ENCODE assay signal across 8 cellular contexts in the genomic region with DNA sequence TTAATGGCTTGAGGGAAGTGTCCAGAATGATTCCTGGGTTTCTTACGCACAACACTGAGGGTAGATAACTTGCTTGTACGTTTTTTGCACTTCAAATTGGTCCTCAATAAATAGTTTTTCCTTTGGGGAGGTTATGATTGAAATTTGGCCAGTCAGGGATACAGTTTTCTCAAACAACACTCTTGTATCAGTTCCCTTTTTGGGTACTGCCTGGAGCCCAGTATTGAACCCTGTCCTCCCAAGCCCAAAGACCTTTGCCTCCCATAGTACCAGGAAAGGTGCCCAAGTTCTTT. TPM values are rescaled to one million over a fixed set of nuclear protein-coding genes. Genes with fewer than 3 reads are reported as not detected.
DNase-seq lines count a peak whose midpoint lies in the region; ATAC-seq and TF ChIP-seq lines count a peak whose summit lies in the region.

No MANE protein-coding gene starts in this region.

- intact Hi-C loops in CD8-positive, alpha-beta T cell (cut with DNase I, micrococcal nuclease): loop anchor here (1.0 to 2.0 kb wide), 6 partner anchors 40 to 212 kb away; partner anchors contain the start of genes MED18 (in 2 of the 2) and SESN2 (in 1 of the 2)
- intact Hi-C loops in PC-3 (cut with micrococcal nuclease): no loop called here
- intact Hi-C loops in ovary (cut with DNase I): loop anchor here in 1 of 4 donors (10.0 kb wide), 1 partner anchor 114 kb away; the partner anchor contains the start of gene SESN2

- H3K9me2 ChIP-seq in PC-3 (replicated peaks; ENCODE audit: low read length): no peaks in the 10 kb centered on the region

- no peak for TF ChIP-seq CTCF in CD8-positive, alpha-beta T cell (IDR thresholded peaks at IDR 0.05)
- TF ChIP-seq CTCF in PC-3 (conservative IDR thresholded peaks at IDR 0.05; ENCODE audit: low read depth, low read length) (no peak), epithelial cell of esophagus (IDR thresholded peaks at IDR 0.05; ENCODE audit: insufficient read depth, low read depth, low read length, missing control alignments) (no peak), ovary (IDR thresholded peaks at IDR 0.05) (no peak)

- TF ChIP-seq POLR2A in ovary (IDR thresholded peaks at IDR 0.05): no peak

- peak overlapping the region; percentile 89 for H3K4me2 ChIP-seq in PC-3 (ENCODE audit: low read length)

- H3K79me2 ChIP-seq in PC-3 (ENCODE audit: low read length): peaks cover 41% of the 10 kb centered on the region

- peaks cover 31% of the 10 kb centered on the region for H3K4me1 Mint-ChIP-seq in CD8-positive, alpha-beta T cell (ENCODE audit: low read depth)

- 51 to 52% (median 51%) methylated on average over 2 of the region's 2 CpGs for WGBS in ovary, 3 donors

- H3K27ac ChIP-seq in CD8-positive, alpha-beta T cell (ENCODE audit: low read depth, low read length): peak overlapping the region; percentile 67
- H3K27ac ChIP-seq in PC-3 (ENCODE audit: low read length) (peak overlapping the region; percentile 58), ovary (peak overlapping the region; percentile 65 to 90)

- peak overlapping the region; percentile 86 for H2AFZ ChIP-seq in PC-3 (ENCODE audit: low read length)

- H3K27me3 Mint-ChIP-seq in CD8-positive, alpha-beta T cell (ENCODE audit: low read depth): no peaks in the 10 kb centered on the region

- TSS peak; percentile 82 for BruUV-seq in PC-3 (replicated peaks; lab: Mats Ljungman, UMichigan)

- POLR2A ChIA-PET in CD8-positive, alpha-beta T cell (lab: Charles Lee): interaction anchor here (1.0 kb wide), 6 partner anchors 9 to 279 kb away, joined by 3 read pairs; partner anchors contain the start of genes MED18 and RNU11
- POLR2A ChIA-PET in PC-3 (lab: Charles Lee; ENCODE audit: unreplicated experiment): interaction anchor here (0.6 to 1.0 kb wide), 2 partner anchors 120 to 126 kb away, joined by 6 to 9 read pairs; no protein-coding TSS in a partner anchor

- peak overlapping the region; percentile 79 for H3K9ac ChIP-seq in PC-3 (ENCODE audit: low read length)

- no peaks in the 10 kb centered on the region for H3K9me3 Mint-ChIP-seq in CD8-positive, alpha-beta T cell

- no peaks in the 10 kb centered on the region for H4K20me1 ChIP-seq in PC-3 (ENCODE audit: low read length)

- peaks cover 9% of the 10 kb centered on the region for H3K36me3 Mint-ChIP-seq in CD8-positive, alpha-beta T cell

- no peak for TF ChIP-seq EP300 in ovary (IDR thresholded peaks at IDR 0.05)

- peak overlapping the region; percentile 94 for H3K27ac Mint-ChIP-seq in CD8-positive, alpha-beta T cell

- no peaks in the 10 kb centered on the region for H3K27me3 ChIP-seq in CD8-positive, alpha-beta T cell (ENCODE audit: insufficient read depth, low read length)
- H3K27me3 ChIP-seq in PC-3 (ENCODE audit: low read length): no peaks in the 10 kb centered on the region
- H3K27me3 ChIP-seq in ovary: no peaks in the 10 kb centered on the region

- H3K4me3 Mint-ChIP-seq in CD8-positive, alpha-beta T cell: peak overlapping the region; percentile 96

- CTCF ChIA-PET in CD8-positive, alpha-beta T cell (lab: Charles Lee): interaction anchor here (1.9 to 2.6 kb wide), 2 partner anchors 10 to 121 kb away, joined by 6 to 13 read pairs; no protein-coding TSS in a partner anchor
- CTCF ChIA-PET in PC-3 (lab: Charles Lee): interaction anchor here (0.6 to 3.8 kb wide), 2 partner anchors 115 to 120 kb away, joined by 3 to 32 read pairs; no protein-coding TSS in a partner anchor

- DNase-seq in CD8-positive, alpha-beta T cell: no peak
- DNase-seq in PC-3: no peak
- no peak for DNase-seq in epithelial cell of esophagus (ENCODE audit: low read depth)
- DNase-seq in ovary: no peak
- DNase-seq in stimulated activated CD4-positive, alpha-beta T cell treated with anti-CD3 and anti-CD28 coated beads, Interleukin-15, amount 100 ng/mL, for 24 hours: no peak

- no peaks in the 10 kb centered on the region for H3K36me3 ChIP-seq in CD8-positive, alpha-beta T cell (ENCODE audit: insufficient read depth, low read length)
- H3K36me3 ChIP-seq in PC-3 (ENCODE audit: low read depth, low read length): no peaks in the 10 kb centered on the region
- H3K36me3 ChIP-seq in ovary: no peaks in the 10 kb centered on the region

- no peaks in the 10 kb centered on the region for H3K9me3 ChIP-seq in CD8-positive, alpha-beta T cell (ENCODE audit: low read length)
- H3K9me3 ChIP-seq in PC-3 (ENCODE audit: low read length) (no peaks in the 10 kb centered on the region), ovary (no peaks in the 10 kb centered on the region)

- ATAC-seq in CD8-positive, alpha-beta T cell: no peak
- ATAC-seq in PC-3: no peak
- ATAC-seq in GM21367 (IDR thresholded peaks at IDR 0.05; ENCODE audit: unreplicated experiment): no peak
- ATAC-seq in GM21529 (IDR thresholded peaks at IDR 0.05; ENCODE audit: unreplicated experiment): no peak
- ATAC-seq in HG02623 (IDR thresholded peaks at IDR 0.05; ENCODE audit: unreplicated experiment): no peak

- peaks cover 5% of the 10 kb centered on the region for H3K4me1 ChIP-seq in CD8-positive, alpha-beta T cell (ENCODE audit: insufficient read depth, low read length)
- H3K4me1 ChIP-seq in PC-3 (ENCODE audit: insufficient read depth, low read length) (peaks cover 23% of the 10 kb centered on the region), ovary (ENCODE audit: insufficient read depth) (peaks cover 6% of the 10 kb centered on the region)

- H3K4me3 ChIP-seq in CD8-positive, alpha-beta T cell (ENCODE audit: low read depth, low read length): peak overlapping the region; percentile 70
- H3K4me3 ChIP-seq in PC-3 (ENCODE audit: low read length) (peak overlapping the region; percentile 87), epithelial cell of esophagus (ENCODE audit: low read length) (peak overlapping the region; percentile 73), ovary (peak overlapping the region; percentile 77)

- no peaks in the 10 kb centered on the region for H3F3A ChIP-seq in PC-3 (ENCODE audit: low read length, unreplicated experiment)

RNA-seq across cellular contexts. Expression of gene PHACTR4, which starts 0.4 kb away (rescaled TPM):
- total RNA-seq in CD8-positive, alpha-beta T cell: 10 to 100 TPM; 19.3 to 25.2 TPM
- total RNA-seq in PC-3 (2014; rRNA removed): 9.1 and 12.7 TPM in 2 replicates
- 10 to 100 TPM; 20.1 to 37.7 (median 31.8) TPM for total RNA-seq in ovary
- polyA plus RNA-seq in ovary: 10 to 100 TPM; 20.3 to 50.8 TPM

RNA-seq across cellular contexts. Expression of gene MED18, which starts 40.3 kb away (rescaled TPM):
- total RNA-seq in CD8-positive, alpha-beta T cell: 1 to 10 TPM; 2.1 to 2.3 TPM
- total RNA-seq in PC-3 (2014; rRNA removed): 10.1 and 13.6 TPM in 2 replicates
- total RNA-seq in ovary: 10 to 100 TPM in 1 of 7 donors, 1 to 10 TPM in 6; 6.4 to 14.5 (median 8.6) TPM
- 10 to 100 TPM in 1 of 2 donors, 1 to 10 TPM in 1; 9.0 to 15.3 TPM for polyA plus RNA-seq in ovary
